In the genomic region with DNA sequence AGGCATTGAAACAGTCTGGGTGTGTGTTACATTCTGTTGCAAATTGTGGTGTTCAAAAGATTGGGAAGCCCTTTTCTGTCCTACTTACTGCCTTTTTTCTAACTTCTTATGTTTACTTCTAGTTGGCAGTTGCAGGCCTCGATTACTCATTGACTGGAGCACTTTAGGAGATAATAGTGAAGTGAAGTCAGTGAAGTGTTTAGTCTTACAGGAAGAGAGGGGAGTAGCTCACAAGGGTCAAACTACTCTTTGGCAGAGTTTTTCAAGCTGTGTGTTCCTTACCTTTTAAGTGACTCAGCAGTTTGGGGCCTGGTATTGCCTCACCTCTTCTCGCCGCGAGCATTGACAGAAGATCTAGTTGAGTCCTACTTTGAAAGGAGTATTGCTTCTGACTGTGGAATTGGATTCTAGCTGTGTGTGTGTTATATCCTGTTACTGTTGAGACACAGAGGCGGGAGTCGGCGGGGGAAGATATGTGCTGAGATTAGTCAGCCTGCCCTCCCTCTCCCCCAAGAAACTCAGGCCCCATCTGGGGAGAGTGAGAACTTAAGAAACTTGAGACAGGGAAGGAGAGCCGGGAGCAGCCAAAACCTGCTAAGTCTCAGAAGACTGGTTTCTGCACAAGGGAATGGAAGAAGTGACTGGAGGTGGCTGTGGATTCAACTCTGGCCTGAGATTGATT, we compare ENCODE assay signal across 7 cellular contexts. TPM values are rescaled to one million over a fixed set of nuclear protein-coding genes. Genes with fewer than 3 reads are reported as not detected.
A peak's percentile ranks its signal among the peaks of the same experiment; 100 is the strongest.
DNase-seq lines count a peak whose midpoint lies in the region; ATAC-seq and TF ChIP-seq lines count a peak whose summit lies in the region.

No MANE protein-coding gene starts in this region.

- H3K27ac ChIP-seq in right cardiac atrium (ENCODE audit: low read length) (peak overlapping the region; percentile 97), gastrocnemius medialis (peak overlapping the region; percentile 84 to 91 (median 88))

- DNase-seq in GM13976 (ENCODE audit: low spot score) (peak; percentile 46), NCI-H82 treated with DMSO at 0.1 percent for 48 hours (lab: John Stamatoyannopoulos, UW; ENCODE audit: unreplicated experiment) (peak; percentile 83), right cardiac atrium (peak; percentile 67 to 73 (median 72)), gastrocnemius medialis (peak; percentile 81 to 93), NCI-H146 treated with DMSO at 0.1 percent for 48 hours (lab: John Stamatoyannopoulos, UW; ENCODE audit: unreplicated experiment) (no peak)
- peak; percentile 22 for DNase-seq in activated naive CD8-positive, alpha-beta T cell treated with anti-CD3 and anti-CD28 coated beads for 36 hours

- H3K4me3 ChIP-seq in right cardiac atrium (ENCODE audit: low read length), result peak overlapping the region; percentile 42
- H3K4me3 ChIP-seq in gastrocnemius medialis, result peak overlapping the region; percentile 40 to 59 (median 50)

- H3K9me3 ChIP-seq in right cardiac atrium (ENCODE audit: control insufficient read depth, low read length) (no peaks in the 10 kb centered on the region), gastrocnemius medialis (no peaks in the 10 kb centered on the region)

- intact Hi-C loops in right cardiac atrium (cut with DNase I) (no loop called here), gastrocnemius medialis (cut with DNase I; ENCODE audit: low total_unique reads) (no loop called here)

- H3K4me1 ChIP-seq in right cardiac atrium (ENCODE audit: control insufficient read depth, insufficient read depth, low read length), result peaks cover 8% of the 10 kb centered on the region
- peaks cover 77 to 80% of the 10 kb centered on the region in 2 donors for H3K4me1 ChIP-seq in gastrocnemius medialis

- no peaks in the 10 kb centered on the region for H3K27me3 ChIP-seq in right cardiac atrium (ENCODE audit: control insufficient read depth, insufficient read depth)
- H3K27me3 ChIP-seq in gastrocnemius medialis, result no peaks in the 10 kb centered on the region

- H3K4me3 Mint-ChIP-seq in activated naive CD8-positive, alpha-beta T cell treated with anti-CD3 and anti-CD28 coated beads for 36 hours, result peak overlapping the region; percentile 6

- peak overlapping the region; percentile 25 for H3K27ac Mint-ChIP-seq in activated naive CD8-positive, alpha-beta T cell treated with anti-CD3 and anti-CD28 coated beads for 36 hours

- H3K36me3 ChIP-seq in gastrocnemius medialis, result peaks cover 0 to 2% of the 10 kb centered on the region in 2 donors

- TF ChIP-seq CTCF in GM13976 (IDR thresholded peaks at IDR 0.05; ENCODE audit: borderline replicate concordance, control extremely low read depth, extremely low read depth, insufficient read depth, missing control alignments), result no peak
- no peak for TF ChIP-seq CTCF in gastrocnemius medialis (IDR thresholded peaks at IDR 0.05 in 4 of 5, conservative IDR thresholded peaks at IDR 0.05 in 1 of 5)

- 22% methylated on average over 8 of the region's 8 CpGs for WGBS in right cardiac atrium

- H3K4me1 Mint-ChIP-seq in activated naive CD8-positive, alpha-beta T cell treated with anti-CD3 and anti-CD28 coated beads for 36 hours, result peaks cover 21% of the 10 kb centered on the region

- ATAC-seq in HG02678 (IDR thresholded peaks at IDR 0.05; ENCODE audit: unreplicated experiment) (peak; percentile 80), right cardiac atrium (peak; percentile 87 to 92), gastrocnemius medialis (peak; percentile 94 to 97)

- no peaks in the 10 kb centered on the region for H3K9me3 Mint-ChIP-seq in activated naive CD8-positive, alpha-beta T cell treated with anti-CD3 and anti-CD28 coated beads for 36 hours

- TF ChIP-seq POLR2A in gastrocnemius medialis (IDR thresholded peaks at IDR 0.05), result peak; percentile 27 to 55

- H3K36me3 Mint-ChIP-seq in activated naive CD8-positive, alpha-beta T cell treated with anti-CD3 and anti-CD28 coated beads for 36 hours, result peaks cover 6% of the 10 kb centered on the region

- in situ Hi-C loops in GM13976 (cut with MboI; ENCODE audit: low sequenced_read_pairs, unreplicated experiment) (no loop called here), gastrocnemius medialis (cut with MboI; ENCODE audit: low sequenced_read_pairs in 4 of 4) (no loop called here)

- H3K27me3 Mint-ChIP-seq in activated naive CD8-positive, alpha-beta T cell treated with anti-CD3 and anti-CD28 coated beads for 36 hours, result no peaks in the 10 kb centered on the region

RNA-seq across cellular contexts. Expression of gene AHCYL1, which starts 19.3 kb away (rescaled TPM):
- 10 to 100 TPM; 67.9 to 68.6 TPM for total RNA-seq in activated naive CD8-positive, alpha-beta T cell treated with anti-CD3 and anti-CD28 coated beads for 36 hours
- 10 to 100 TPM; 37.4 to 49.6 (median 43.8) TPM for total RNA-seq in right cardiac atrium
- 27.7 TPM for polyA plus RNA-seq in right cardiac atrium
- total RNA-seq in gastrocnemius medialis, result 100 to 1,000 TPM in 1 of 4 donors, 10 to 100 TPM in 3; 42.3 to 109 (median 69.6) TPM

RNA-seq across cellular contexts. Expression of gene STRIP1, which starts 30.5 kb away (rescaled TPM):
- 10 to 100 TPM; 29.9 to 31.8 TPM for total RNA-seq in activated naive CD8-positive, alpha-beta T cell treated with anti-CD3 and anti-CD28 coated beads for 36 hours
- total RNA-seq in right cardiac atrium (10 to 100 TPM; 17.9 to 20.5 (median 18.8) TPM), gastrocnemius medialis (10 to 100 TPM; 17.9 to 31.4 (median 20.7) TPM)
- polyA plus RNA-seq in right cardiac atrium, result 10.8 TPM
